Comparison of ENCODE assay signal across 1 cellular context in the genomic region with DNA sequence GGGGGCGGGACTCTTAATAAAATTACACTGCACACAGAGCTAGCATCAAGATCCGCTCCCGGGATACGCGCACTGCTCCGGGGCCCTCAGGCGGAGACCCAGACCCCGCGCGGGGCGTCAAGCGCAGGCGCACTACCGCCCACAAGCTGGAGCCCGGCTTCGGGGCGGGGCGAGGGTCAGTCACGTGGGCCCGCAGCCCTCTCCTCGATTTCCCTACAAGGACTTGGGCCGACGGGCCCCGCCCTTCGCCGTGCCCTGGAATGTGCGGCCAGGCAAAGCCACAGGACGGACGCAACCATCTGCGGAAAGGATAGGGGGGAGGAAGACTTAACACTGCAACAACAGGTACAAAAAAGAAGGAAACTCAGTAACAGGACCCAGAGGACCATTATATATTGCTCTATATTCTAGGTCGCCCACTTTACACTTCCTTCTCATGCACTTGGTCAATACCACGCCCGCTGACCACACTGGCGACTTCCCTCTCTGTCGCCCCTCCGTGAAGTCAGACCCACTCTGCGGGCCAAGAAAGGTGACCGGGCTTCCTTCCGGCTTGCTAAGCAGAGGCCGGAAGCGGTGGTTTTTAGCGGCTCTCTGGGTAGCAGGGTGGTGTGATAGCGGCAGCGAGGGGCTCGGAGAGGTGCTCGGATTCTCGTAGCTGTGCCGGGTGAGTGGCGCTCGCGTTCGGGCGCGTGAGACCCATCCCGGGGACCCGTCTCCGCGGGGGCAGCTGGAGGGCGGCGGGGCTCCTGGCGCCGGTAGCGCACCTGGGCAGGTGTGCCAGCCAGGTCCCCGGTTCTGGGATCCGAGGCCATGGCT.
TF ChIP-seq lines count a peak whose summit lies in the region.

Gene MYL12A (plus strand): TSS at position 559 of the 819 bp plus-strand sequence. CDS start 5,447 bp downstream, outside the sequence.

TF ChIP-seq in HepG2, 621 proteins besides CTCF, POLR2A, EP300 and RAD21 (continued from another document and continues in another):
- TF ChIP-seq ZNF512B (CRISPR knock-in tag; IDR thresholded peaks at IDR 0.05; ENCODE audit: borderline replicate concordance) (no peak), BRD4 (CRISPR knock-in tag; IDR thresholded peaks at IDR 0.05) (peak; percentile 10; the same call in 1 of the 2 replicates), PAX8 (CRISPR knock-in tag; IDR thresholded peaks at IDR 0.05; ENCODE audit: borderline replicate concordance) (no peak), MTA3 (CRISPR knock-in tag; IDR thresholded peaks at IDR 0.05) (no peak), U2AF2 (IDR thresholded peaks at IDR 0.05; ENCODE audit: low read depth, low read length) (no peak), NFYC (CRISPR knock-in tag; IDR thresholded peaks at IDR 0.05) (no peak; the same call in 1 of the 2 replicates), RBM22 (optimal IDR thresholded peaks at IDR 0.05; ENCODE audit: low read length) (no peak), ZNF543 (CRISPR knock-in tag; IDR thresholded peaks at IDR 0.05) (no peak), SNAI1 (CRISPR knock-in tag; IDR thresholded peaks at IDR 0.05; ENCODE audit: borderline replicate concordance) (no peak), ELF4 (CRISPR knock-in tag; IDR thresholded peaks at IDR 0.05; ENCODE audit: borderline replicate concordance) (peak; percentile 94), HBP1 (CRISPR knock-in tag; IDR thresholded peaks at IDR 0.05; ENCODE audit: low read depth) (0 out of 2 replicates have a peak, but pooled peaks have one; percentile 60), ERF (CRISPR knock-in tag; IDR thresholded peaks at IDR 0.05) (peak; percentile 71; the same call in 1 of the 2 replicates), MTF1 (CRISPR knock-in tag; IDR thresholded peaks at IDR 0.05) (no peak), ZFX (CRISPR knock-in tag; IDR thresholded peaks at IDR 0.05; ENCODE audit: low read depth) (peak; percentile 62), RCOR2 (CRISPR knock-in tag; IDR thresholded peaks at IDR 0.05) (no peak; the same call in 1 of the 2 replicates), ZKSCAN8 (CRISPR knock-in tag; IDR thresholded peaks at IDR 0.05; ENCODE audit: borderline replicate concordance) (peak; percentile 14; the same call in 1 of the 2 replicates), ZMYM2 (CRISPR knock-in tag; IDR thresholded peaks at IDR 0.05) (peak; percentile 69; the same call in 1 of the 2 replicates), ZNF784 (CRISPR knock-in tag; IDR thresholded peaks at IDR 0.05; ENCODE audit: borderline replicate concordance) (no peak), NFATC3 (CRISPR knock-in tag; IDR thresholded peaks at IDR 0.05) (no peak), ZNF205 (CRISPR knock-in tag; IDR thresholded peaks at IDR 0.05) (0 out of 2 replicates have a peak, but pooled peaks have one; percentile 34), ZNF10 (CRISPR knock-in tag; IDR thresholded peaks at IDR 0.05; ENCODE audit: borderline replicate concordance, low read depth) (0 out of 2 replicates have a peak, but pooled peaks have one; percentile 53), ZNF790 (CRISPR knock-in tag; IDR thresholded peaks at IDR 0.05; ENCODE audit: borderline replicate concordance) (no peak), UBTF (CRISPR knock-in tag; IDR thresholded peaks at IDR 0.05) (peak; percentile 87), HNRNPK (IDR thresholded peaks at IDR 0.05; ENCODE audit: low read depth, low read length, poor library complexity, severe bottlenecking) (no peak), ZNF569 (CRISPR knock-in tag; IDR thresholded peaks at IDR 0.05; ENCODE audit: borderline replicate concordance) (no peak), ZNF678 (CRISPR knock-in tag; IDR thresholded peaks at IDR 0.05) (no peak), ZNF12 (CRISPR knock-in tag; IDR thresholded peaks at IDR 0.05) (0 out of 2 replicates have a peak, but pooled peaks have one; percentile 20), MLX (CRISPR knock-in tag; IDR thresholded peaks at IDR 0.05) (no peak), FOXK2 (IDR thresholded peaks at IDR 0.05) (peak; percentile 99), ZNF260 (CRISPR knock-in tag; IDR thresholded peaks at IDR 0.05; ENCODE audit: borderline replicate concordance, low read depth) (no peak), HCFC1 (IDR thresholded peaks at IDR 0.05; ENCODE audit: low read depth, low read length) (peak; percentile 40)
- TF ChIP-seq, protein P1, sequence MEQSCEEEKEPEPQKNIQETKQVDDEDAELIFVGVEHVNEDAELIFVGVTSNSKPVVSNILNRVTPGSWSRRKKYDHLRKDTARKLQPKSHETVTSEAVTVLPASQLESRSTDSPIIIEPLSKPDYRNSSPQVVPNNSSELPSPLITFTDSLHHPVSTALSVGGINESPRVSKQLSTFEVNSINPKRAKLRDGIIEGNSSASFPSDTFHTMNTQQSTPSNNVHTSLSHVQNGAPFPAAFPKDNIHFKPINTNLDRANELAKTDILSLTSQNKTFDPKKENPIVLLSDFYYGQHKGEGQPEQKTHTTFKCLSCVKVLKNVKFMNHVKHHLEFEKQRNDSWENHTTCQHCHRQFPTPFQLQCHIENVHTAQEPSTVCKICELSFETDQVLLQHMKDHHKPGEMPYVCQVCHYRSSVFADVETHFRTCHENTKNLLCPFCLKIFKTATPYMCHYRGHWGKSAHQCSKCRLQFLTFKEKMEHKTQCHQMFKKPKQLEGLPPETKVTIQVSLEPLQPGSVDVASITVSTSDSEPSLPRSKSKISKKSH (CRISPR knock-in tag; IDR thresholded peaks at IDR 0.05; ENCODE audit: borderline replicate concordance), result no peak
- TF ChIP-seq, protein P2, sequence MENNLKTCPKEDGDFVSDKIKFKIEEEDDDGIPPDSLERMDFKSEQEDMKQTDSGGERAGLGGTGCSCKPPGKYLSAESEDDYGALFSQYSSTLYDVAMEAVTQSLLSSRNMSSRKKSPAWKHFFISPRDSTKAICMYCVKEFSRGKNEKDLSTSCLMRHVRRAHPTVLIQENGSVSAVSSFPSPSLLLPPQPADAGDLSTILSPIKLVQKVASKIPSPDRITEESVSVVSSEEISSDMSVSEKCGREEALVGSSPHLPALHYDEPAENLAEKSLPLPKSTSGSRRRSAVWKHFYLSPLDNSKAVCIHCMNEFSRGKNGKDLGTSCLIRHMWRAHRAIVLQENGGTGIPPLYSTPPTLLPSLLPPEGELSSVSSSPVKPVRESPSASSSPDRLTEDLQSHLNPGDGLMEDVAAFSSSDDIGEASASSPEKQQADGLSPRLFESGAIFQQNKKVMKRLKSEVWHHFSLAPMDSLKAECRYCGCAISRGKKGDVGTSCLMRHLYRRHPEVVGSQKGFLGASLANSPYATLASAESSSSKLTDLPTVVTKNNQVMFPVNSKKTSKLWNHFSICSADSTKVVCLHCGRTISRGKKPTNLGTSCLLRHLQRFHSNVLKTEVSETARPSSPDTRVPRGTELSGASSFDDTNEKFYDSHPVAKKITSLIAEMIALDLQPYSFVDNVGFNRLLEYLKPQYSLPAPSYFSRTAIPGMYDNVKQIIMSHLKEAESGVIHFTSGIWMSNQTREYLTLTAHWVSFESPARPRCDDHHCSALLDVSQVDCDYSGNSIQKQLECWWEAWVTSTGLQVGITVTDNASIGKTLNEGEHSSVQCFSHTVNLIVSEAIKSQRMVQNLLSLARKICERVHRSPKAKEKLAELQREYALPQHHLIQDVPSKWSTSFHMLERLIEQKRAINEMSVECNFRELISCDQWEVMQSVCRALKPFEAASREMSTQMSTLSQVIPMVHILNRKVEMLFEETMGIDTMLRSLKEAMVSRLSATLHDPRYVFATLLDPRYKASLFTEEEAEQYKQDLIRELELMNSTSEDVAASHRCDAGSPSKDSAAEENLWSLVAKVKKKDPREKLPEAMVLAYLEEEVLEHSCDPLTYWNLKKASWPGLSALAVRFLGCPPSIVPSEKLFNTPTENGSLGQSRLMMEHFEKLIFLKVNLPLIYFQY (CRISPR knock-in tag; IDR thresholded peaks at IDR 0.05; ENCODE audit: borderline replicate concordance), result peak; percentile 13; the same call in 1 of the 2 replicates
- TF ChIP-seq, protein P3, sequence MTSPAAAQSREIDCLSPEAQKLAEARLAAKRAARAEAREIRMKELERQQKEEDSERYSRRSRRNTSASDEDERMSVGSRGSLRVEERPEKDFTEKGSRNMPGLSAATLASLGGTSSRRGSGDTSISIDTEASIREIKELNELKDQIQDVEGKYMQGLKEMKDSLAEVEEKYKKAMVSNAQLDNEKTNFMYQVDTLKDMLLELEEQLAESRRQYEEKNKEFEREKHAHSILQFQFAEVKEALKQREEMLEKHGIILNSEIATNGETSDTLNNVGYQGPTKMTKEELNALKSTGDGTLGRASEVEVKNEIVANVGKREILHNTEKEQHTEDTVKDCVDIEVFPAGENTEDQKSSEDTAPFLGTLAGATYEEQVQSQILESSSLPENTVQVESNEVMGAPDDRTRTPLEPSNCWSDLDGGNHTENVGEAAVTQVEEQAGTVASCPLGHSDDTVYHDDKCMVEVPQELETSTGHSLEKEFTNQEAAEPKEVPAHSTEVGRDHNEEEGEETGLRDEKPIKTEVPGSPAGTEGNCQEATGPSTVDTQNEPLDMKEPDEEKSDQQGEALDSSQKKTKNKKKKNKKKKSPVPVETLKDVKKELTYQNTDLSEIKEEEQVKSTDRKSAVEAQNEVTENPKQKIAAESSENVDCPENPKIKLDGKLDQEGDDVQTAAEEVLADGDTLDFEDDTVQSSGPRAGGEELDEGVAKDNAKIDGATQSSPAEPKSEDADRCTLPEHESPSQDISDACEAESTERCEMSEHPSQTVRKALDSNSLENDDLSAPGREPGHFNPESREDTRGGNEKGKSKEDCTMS (CRISPR knock-in tag; conservative IDR thresholded peaks at IDR 0.05), result no peak
